ENCODE assay signal across 28 cellular contexts in the genomic region with DNA sequence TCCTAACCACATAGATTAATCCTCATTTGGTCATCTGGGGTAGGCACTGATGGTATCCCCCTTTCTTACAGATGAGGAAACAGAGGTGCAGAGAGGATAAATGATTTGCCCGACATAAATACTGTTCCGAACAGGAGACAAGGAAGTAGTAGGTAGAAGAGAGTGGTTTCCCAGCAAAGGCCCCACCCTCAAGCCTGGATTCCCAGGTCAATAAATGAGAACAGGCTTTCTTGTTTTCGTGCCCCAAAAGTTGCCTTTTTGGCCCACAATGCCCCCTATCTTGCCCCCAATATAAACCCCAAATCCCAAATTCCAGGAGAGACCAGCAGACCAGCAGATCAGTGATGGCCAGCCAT.
"Had no signal": no experiment of that assay in that cellular context is flagged by ENCODE, and none has a peak within 500 bp of the region (broad histone marks: within the 10 kb centered on the region; RNA-seq: fewer than 3 reads in every experiment).

No MANE protein-coding gene starts in this region.

- DNase-seq: activated CD4-positive, alpha-beta T cell treated with anti-CD3 and anti-CD28 coated beads for 4 hours; activated CD8-positive, alpha-beta memory T cell treated with anti-CD3 and anti-CD28 coated beads, Interleukin-2, amount 50 U/mL, for 4 hours; activated CD8-positive, alpha-beta T cell treated with anti-CD3 and anti-CD28 coated beads for 36 hours; activated gamma-delta T cell treated with Interleukin-2 at 50 U/mL for 16 hours; activated naive CD4-positive, alpha-beta T cell treated with anti-CD3 and anti-CD28 coated beads, Interleukin-2, amount 10 ng/mL, durations not matched to agents 7 days and 5 days; activated naive CD8-positive, alpha-beta T cell treated with anti-CD3 and anti-CD28 coated beads for 36 hours; activated T-cell treated with anti-CD3 and anti-CD28 coated beads, Interleukin-2, amount 50 U/mL, for 72 hours; NCI-H1092; NCI-H1417 treated with DMSO at 0.1 percent for 48 hours; NCI-H1694; NCI-H2029; NCI-H2107; NCI-H2171 treated with DMSO at 0.1 percent for 48 hours; NCI-H226; NCI-H510A; NCI-H526 treated with DMSO at 0.1 percent for 48 hours; NCI-H82; OCI-M1; RPMI8226; T-cell; T-helper 2 cell; T1000 had no signal

- H3K36me3 Mint-ChIP-seq: activated naive CD4-positive, alpha-beta T cell treated with anti-CD3 and anti-CD28 coated beads, Interleukin-2, amount 10 ng/mL, durations not matched to agents 7 days and 5 days; activated naive CD8-positive, alpha-beta T cell treated with anti-CD3 and anti-CD28 coated beads for 36 hours; IgD-negative memory B cell; T-cell had no signal

- FAIRE-seq: TTC549 had no signal

- H3K9me3 Mint-ChIP-seq: activated CD8-positive, alpha-beta T cell treated with anti-CD3 and anti-CD28 coated beads for 36 hours; activated naive CD4-positive, alpha-beta T cell treated with anti-CD3 and anti-CD28 coated beads, Interleukin-2, amount 10 ng/mL, durations not matched to agents 7 days and 5 days; activated naive CD8-positive, alpha-beta T cell treated with anti-CD3 and anti-CD28 coated beads for 36 hours; activated T-cell treated with anti-CD3 and anti-CD28 coated beads, Interleukin-2, amount 50 U/mL, for 72 hours; activated T-helper 2 cell treated with anti-CD3 and anti-CD28 coated beads, Interferon-gamma antibody, Interleukin-2, Interleukin-4, amounts not matched to agents 10 μg/mL and 5 μg/mL and 100 μg/mL, durations not matched to agents 14 hours and 24 hours and 36 hours; IgD-negative memory B cell; T-cell had no signal

- H3K4me1 Mint-ChIP-seq: activated naive CD4-positive, alpha-beta T cell treated with anti-CD3 and anti-CD28 coated beads, Interleukin-2, amount 10 ng/mL, durations not matched to agents 7 days and 5 days; activated naive CD8-positive, alpha-beta T cell treated with anti-CD3 and anti-CD28 coated beads for 36 hours; IgD-negative memory B cell; T-cell had no signal

- ATAC-seq: activated CD8-positive, alpha-beta T cell treated with anti-CD3 and anti-CD28 coated beads for 36 hours; activated T-cell treated with anti-CD3 and anti-CD28 coated beads, Interleukin-2, amount 50 U/mL, for 72 hours; Right ventricle myocardium inferior; T-cell had no signal

- H3K27ac ChIP-seq: KMS-11, SK-N-MC had no signal

- H3K27ac Mint-ChIP-seq: activated CD8-positive, alpha-beta T cell treated with anti-CD3 and anti-CD28 coated beads for 36 hours; activated naive CD4-positive, alpha-beta T cell treated with anti-CD3 and anti-CD28 coated beads, Interleukin-2, amount 10 ng/mL, durations not matched to agents 7 days and 5 days; activated naive CD8-positive, alpha-beta T cell treated with anti-CD3 and anti-CD28 coated beads for 36 hours; activated T-cell treated with anti-CD3 and anti-CD28 coated beads, Interleukin-2, amount 50 U/mL, for 72 hours; activated T-helper 2 cell treated with anti-CD3 and anti-CD28 coated beads, Interferon-gamma antibody, Interleukin-2, Interleukin-4, amounts not matched to agents 10 μg/mL and 5 μg/mL and 100 μg/mL, durations not matched to agents 14 hours and 24 hours and 36 hours; IgD-negative memory B cell; T-cell had no signal

- H3K4me3 Mint-ChIP-seq: activated CD8-positive, alpha-beta T cell treated with anti-CD3 and anti-CD28 coated beads for 36 hours; activated naive CD4-positive, alpha-beta T cell treated with anti-CD3 and anti-CD28 coated beads, Interleukin-2, amount 10 ng/mL, durations not matched to agents 7 days and 5 days; activated naive CD8-positive, alpha-beta T cell treated with anti-CD3 and anti-CD28 coated beads for 36 hours; activated T-cell treated with anti-CD3 and anti-CD28 coated beads, Interleukin-2, amount 50 U/mL, for 72 hours; IgD-negative memory B cell; T-cell had no signal

- H3K9ac ChIP-seq: KMS-11 had no signal

- H3K4me3 ChIP-seq: SK-N-MC had no signal

- H3K4me2 ChIP-seq: KMS-11 had no signal
